In the genomic region with DNA sequence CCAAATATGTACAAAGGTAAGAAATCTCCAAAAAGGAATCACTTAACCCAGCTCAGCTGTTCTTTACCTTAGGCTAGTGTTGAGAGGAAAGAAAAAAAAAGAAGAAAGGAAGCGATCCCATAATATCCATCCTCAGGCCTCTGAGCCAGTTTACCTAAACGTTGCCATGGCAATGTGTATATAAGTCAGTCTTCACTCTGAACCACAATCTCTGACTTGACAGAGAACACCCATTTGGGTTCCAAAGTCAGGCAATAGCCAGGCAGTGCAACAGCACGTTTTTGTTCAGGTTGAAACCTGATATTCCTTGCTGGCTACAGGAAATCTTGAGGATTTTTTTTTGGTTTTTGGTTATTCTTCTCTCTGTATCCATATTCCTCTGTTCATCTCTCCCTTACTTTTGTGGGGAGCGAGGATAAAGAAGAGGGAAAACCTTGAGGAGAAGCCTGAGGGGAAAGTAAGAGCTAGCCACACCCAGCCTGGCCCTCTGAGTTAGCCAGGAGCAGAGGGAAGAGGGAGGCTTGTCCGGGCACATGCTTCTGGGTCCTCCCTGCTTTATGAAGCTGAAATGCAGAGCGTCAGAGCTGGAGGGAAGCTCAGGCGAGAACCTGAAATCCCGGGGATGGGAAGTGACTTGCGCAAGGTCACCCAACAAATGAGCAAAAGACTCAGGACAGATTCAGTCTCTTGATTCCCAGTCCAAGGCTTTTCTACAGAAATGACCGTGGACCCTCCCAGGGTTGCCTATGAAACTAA, we compare ENCODE assay signal across 1 cellular context.
A peak's percentile ranks its signal among the peaks of the same experiment; 100 is the strongest.
TF ChIP-seq lines count a peak whose summit lies in the region.

No MANE protein-coding gene starts in this region.

TF ChIP-seq in HepG2, 621 proteins besides CTCF, POLR2A, EP300 and RAD21:
- TF ChIP-seq CEBPB (IDR thresholded peaks at IDR 0.05; ENCODE audit: borderline replicate concordance, low read depth, low read length) (peak; percentile 54; the same call in 1 of the 2 replicates), RFX3 (CRISPR knock-in tag; IDR thresholded peaks at IDR 0.05) (peak; percentile 63), SAP130 (CRISPR knock-in tag; IDR thresholded peaks at IDR 0.05; ENCODE audit: low read depth) (no peak), CCAR2 (optimal IDR thresholded peaks at IDR 0.05; ENCODE audit: low read depth, low read length) (no peak), SIX1 (CRISPR knock-in tag; IDR thresholded peaks at IDR 0.05; ENCODE audit: borderline replicate concordance) (peak; percentile 49; the same call in 1 of the 2 replicates), IRF2 (CRISPR knock-in tag; IDR thresholded peaks at IDR 0.05) (no peak), ZNF713 (CRISPR knock-in tag; IDR thresholded peaks at IDR 0.05) (no peak), ZNF235 (CRISPR knock-in tag; IDR thresholded peaks at IDR 0.05; ENCODE audit: borderline replicate concordance) (no peak), ZNF577 (CRISPR knock-in tag; IDR thresholded peaks at IDR 0.05; ENCODE audit: borderline replicate concordance, low read depth) (no peak), ZNF761 (CRISPR knock-in tag; conservative IDR thresholded peaks at IDR 0.05) (no peak)
- TF ChIP-seq, protein P1, sequence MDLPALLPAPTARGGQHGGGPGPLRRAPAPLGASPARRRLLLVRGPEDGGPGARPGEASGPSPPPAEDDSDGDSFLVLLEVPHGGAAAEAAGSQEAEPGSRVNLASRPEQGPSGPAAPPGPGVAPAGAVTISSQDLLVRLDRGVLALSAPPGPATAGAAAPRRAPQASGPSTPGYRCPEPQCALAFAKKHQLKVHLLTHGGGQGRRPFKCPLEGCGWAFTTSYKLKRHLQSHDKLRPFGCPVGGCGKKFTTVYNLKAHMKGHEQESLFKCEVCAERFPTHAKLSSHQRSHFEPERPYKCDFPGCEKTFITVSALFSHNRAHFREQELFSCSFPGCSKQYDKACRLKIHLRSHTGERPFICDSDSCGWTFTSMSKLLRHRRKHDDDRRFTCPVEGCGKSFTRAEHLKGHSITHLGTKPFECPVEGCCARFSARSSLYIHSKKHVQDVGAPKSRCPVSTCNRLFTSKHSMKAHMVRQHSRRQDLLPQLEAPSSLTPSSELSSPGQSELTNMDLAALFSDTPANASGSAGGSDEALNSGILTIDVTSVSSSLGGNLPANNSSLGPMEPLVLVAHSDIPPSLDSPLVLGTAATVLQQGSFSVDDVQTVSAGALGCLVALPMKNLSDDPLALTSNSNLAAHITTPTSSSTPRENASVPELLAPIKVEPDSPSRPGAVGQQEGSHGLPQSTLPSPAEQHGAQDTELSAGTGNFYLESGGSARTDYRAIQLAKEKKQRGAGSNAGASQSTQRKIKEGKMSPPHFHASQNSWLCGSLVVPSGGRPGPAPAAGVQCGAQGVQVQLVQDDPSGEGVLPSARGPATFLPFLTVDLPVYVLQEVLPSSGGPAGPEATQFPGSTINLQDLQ (CRISPR knock-in tag; IDR thresholded peaks at IDR 0.05), result no peak
